In genomic region chr11:45178890-45179663, GRCh38 we compare ENCODE assay signal across 10 cellular contexts. TPM values are rescaled to one million over a fixed set of nuclear protein-coding genes. Genes with fewer than 3 reads are reported as not detected.
DNase-seq lines count a peak whose midpoint lies in the region; ATAC-seq and TF ChIP-seq lines count a peak whose summit lies in the region.
"Had no signal": no experiment of that assay in that cellular context is flagged by ENCODE, and none has a peak within 500 bp of the region (broad histone marks: within the 10 kb centered on the region; RNA-seq: fewer than 3 reads in every experiment).

No MANE protein-coding gene starts in this region.

- H3K4me3 Mint-ChIP-seq in stimulated activated naive CD8-positive, alpha-beta T cell treated with anti-CD3 and anti-CD28 coated beads, Interleukin-15, Interleukin-2, amounts not matched to agents 100 ng/mL and 50 ng/mL, for 24 hours: peak overlapping the region; percentile 10
- no peak overlapping the region for H3K4me3 Mint-ChIP-seq in stimulated activated naive CD8-positive, alpha-beta T cell treated with anti-CD3 and anti-CD28 coated beads, Interleukin-15, amount 100 ng/mL, for 72 hours
- H3K4me3 Mint-ChIP-seq in chondrocyte (ENCODE audit: unreplicated experiment): no peak overlapping the region

- no peaks in the 10 kb centered on the region for H3K9me3 Mint-ChIP-seq in stimulated activated naive CD8-positive, alpha-beta T cell treated with anti-CD3 and anti-CD28 coated beads, Interleukin-15, Interleukin-2, amounts not matched to agents 100 ng/mL and 50 ng/mL, for 24 hours
- no peaks in the 10 kb centered on the region for H3K9me3 Mint-ChIP-seq in stimulated activated naive CD8-positive, alpha-beta T cell treated with anti-CD3 and anti-CD28 coated beads, Interleukin-15, amount 100 ng/mL, for 72 hours
- no peaks in the 10 kb centered on the region for H3K9me3 Mint-ChIP-seq in chondrocyte (ENCODE audit: low read depth)

- no peak for DNase-seq in stimulated activated naive CD8-positive, alpha-beta T cell treated with anti-CD3 and anti-CD28 coated beads, Interleukin-15, amount 100 ng/mL, for 72 hours
- DNase-seq in chondrocyte (ENCODE audit: low spot score) (no peak), myocyte (ENCODE audit: low read depth) (peak; percentile 33), T-helper 9 cell (no peak), NCI-H1417 treated with DMSO at 0.1 percent for 48 hours (lab: John Stamatoyannopoulos, UW) (no peak)
- DNase-seq: Caco-2, RPMI8226 had no signal

- TF ChIP-seq CTCF in chondrocyte (IDR thresholded peaks at IDR 0.05): no peak

- no peaks in the 10 kb centered on the region for H3K36me3 Mint-ChIP-seq in stimulated activated naive CD8-positive, alpha-beta T cell treated with anti-CD3 and anti-CD28 coated beads, Interleukin-15, Interleukin-2, amounts not matched to agents 100 ng/mL and 50 ng/mL, for 24 hours (ENCODE audit: low read depth)
- peaks cover 2% of the 10 kb centered on the region for H3K36me3 Mint-ChIP-seq in chondrocyte (ENCODE audit: low read depth)

- no peak overlapping the region for H3K27ac Mint-ChIP-seq in stimulated activated naive CD8-positive, alpha-beta T cell treated with anti-CD3 and anti-CD28 coated beads, Interleukin-15, Interleukin-2, amounts not matched to agents 100 ng/mL and 50 ng/mL, for 24 hours
- H3K27ac Mint-ChIP-seq in stimulated activated naive CD8-positive, alpha-beta T cell treated with anti-CD3 and anti-CD28 coated beads, Interleukin-15, amount 100 ng/mL, for 72 hours: no peak overlapping the region
- peak overlapping the region; percentile 86 for H3K27ac Mint-ChIP-seq in chondrocyte (ENCODE audit: unreplicated experiment)

- H3K4me1 Mint-ChIP-seq in stimulated activated naive CD8-positive, alpha-beta T cell treated with anti-CD3 and anti-CD28 coated beads, Interleukin-15, Interleukin-2, amounts not matched to agents 100 ng/mL and 50 ng/mL, for 24 hours (ENCODE audit: low read depth): peaks cover 14% of the 10 kb centered on the region
- H3K4me1 Mint-ChIP-seq in stimulated activated naive CD8-positive, alpha-beta T cell treated with anti-CD3 and anti-CD28 coated beads, Interleukin-15, amount 100 ng/mL, for 72 hours: peaks cover 15% of the 10 kb centered on the region
- H3K4me1 Mint-ChIP-seq in chondrocyte (ENCODE audit: low read depth): peaks cover 43% of the 10 kb centered on the region

- ATAC-seq in stimulated activated naive CD8-positive, alpha-beta T cell treated with anti-CD3 and anti-CD28 coated beads, Interleukin-15, amount 100 ng/mL, for 72 hours: no peak
- ATAC-seq in HG03025 (IDR thresholded peaks at IDR 0.05; ENCODE audit: low FRiP score, unreplicated experiment) (no peak), GM21528 (IDR thresholded peaks at IDR 0.05; ENCODE audit: low FRiP score, unreplicated experiment) (no peak)

- H3K27me3 Mint-ChIP-seq in stimulated activated naive CD8-positive, alpha-beta T cell treated with anti-CD3 and anti-CD28 coated beads, Interleukin-15, Interleukin-2, amounts not matched to agents 100 ng/mL and 50 ng/mL, for 24 hours: peaks cover 3% of the 10 kb centered on the region
- peaks cover 17% of the 10 kb centered on the region for H3K27me3 Mint-ChIP-seq in stimulated activated naive CD8-positive, alpha-beta T cell treated with anti-CD3 and anti-CD28 coated beads, Interleukin-15, amount 100 ng/mL, for 72 hours
- H3K27me3 Mint-ChIP-seq in chondrocyte (ENCODE audit: low read depth): no peaks in the 10 kb centered on the region

RNA-seq across cellular contexts. Expression of gene PRDM11, which starts 32.6 kb away (rescaled TPM):
- total RNA-seq in chondrocyte (32.9 to 35.1 TPM (median 35.0 TPM) in 3 replicates), myocyte (4.2 and 6.3 TPM in 2 replicates)
- polyA plus RNA-seq in myocyte (2012): 5.5 TPM
